Comparison of ENCODE assay signal across 18 cellular contexts in the genomic region with DNA sequence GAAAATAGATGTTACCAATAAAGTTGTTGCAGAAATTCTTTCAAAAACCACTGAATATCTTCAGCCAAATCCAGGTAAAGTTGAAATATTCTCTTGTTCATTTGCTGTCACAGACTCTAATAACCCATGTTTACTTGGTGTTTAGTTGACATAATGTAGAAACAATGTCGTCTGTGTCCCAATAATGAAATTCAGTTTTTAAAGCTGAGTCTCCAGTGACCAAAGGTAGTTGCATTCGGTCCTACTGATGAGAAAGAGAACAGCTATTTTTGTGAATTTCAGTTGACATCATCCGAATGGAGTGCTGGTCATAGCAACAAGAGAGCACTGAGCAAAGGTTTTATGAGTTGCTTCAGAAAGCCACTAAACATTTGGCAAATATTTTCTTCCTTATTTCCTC.
DNase-seq lines count a peak whose midpoint lies in the region; ATAC-seq, FAIRE-seq and TF ChIP-seq lines count a peak whose summit lies in the region.
"Had no signal": no experiment of that assay in that cellular context is flagged by ENCODE, and none has a peak within 500 bp of the region (broad histone marks: within the 10 kb centered on the region; RNA-seq: fewer than 3 reads in every experiment).

No MANE protein-coding gene starts in this region.

- no peak overlapping the region for H3K4me3 ChIP-seq in K562
- H3K4me3 ChIP-seq in effector memory CD4-positive, alpha-beta T cell (ENCODE audit: insufficient read depth, low read depth, low read length, poor library complexity, severe bottlenecking) = no peak overlapping the region
- H3K4me3 ChIP-seq: GM23338 had no signal

- POLR2A ChIA-PET in K562 (lab: Yijun Ruan, JAX) = interaction anchor here (1.0 kb wide), 1 partner anchor 18 kb away, joined by 3 read pairs; no protein-coding TSS in a partner anchor

- no TSS peak for BruUV-seq in K562 (replicated peaks; lab: Mats Ljungman, UMichigan)
- no TSS peak for BruUV-seq in Calu3 (replicated peaks; lab: Mats Ljungman, UMichigan)

- in situ Hi-C loops in K562 (cut with MboI) = no loop called here

- H3K9me3 Mint-ChIP-seq in Calu3 (ENCODE audit: low read depth, unreplicated experiment) = no peaks in the 10 kb centered on the region
- H3K9me3 Mint-ChIP-seq: CD4-positive, CD25-positive, alpha-beta regulatory T cell; CD8-positive, alpha-beta memory T cell; GM23338 had no signal

- no peaks in the 10 kb centered on the region for H3K9me3 ChIP-seq in K562 (replicated peaks; ENCODE audit: control insufficient read depth, insufficient read depth, low read depth, low read length)
- H3K9me3 ChIP-seq in effector memory CD4-positive, alpha-beta T cell (ENCODE audit: control insufficient read depth, low read length) = no peaks in the 10 kb centered on the region
- H3K9me3 ChIP-seq: BE2C had no signal

- DNase-seq in K562 (ENCODE audit: extremely low read depth in 1 of 4, low spot score in 3 of 4) = no peak
- DNase-seq in kidney tubule cell (ENCODE audit: low spot score) = peak; percentile 20
- peak; percentile 9 for DNase-seq in retina
- no peak for DNase-seq in Calu3
- no peak for DNase-seq in UCSD-AML1 (lab: John Stamatoyannopoulos, UW; ENCODE audit: unreplicated experiment)
- no peak for DNase-seq in effector memory CD4-positive, alpha-beta T cell
- no peak for DNase-seq in NCI-H1092 treated with DMSO at 0.1 percent for 48 hours (lab: John Stamatoyannopoulos, UW)
- DNase-seq: BE2C; C1 segment of cervical spinal cord; CD8-positive, alpha-beta memory T cell; DMS153; DMS79; GDM1 had no signal

- H3K79me2 ChIP-seq in K562 (ENCODE audit: control insufficient read depth, insufficient read depth, low read length) = no peaks in the 10 kb centered on the region

- H3K36me3 Mint-ChIP-seq in Calu3 (ENCODE audit: insufficient read depth, unreplicated experiment) = no peaks in the 10 kb centered on the region
- H3K36me3 Mint-ChIP-seq: CD4-positive, CD25-positive, alpha-beta regulatory T cell; CD8-positive, alpha-beta memory T cell had no signal

- CTCF ChIA-PET in K562 (lab: Yijun Ruan, JAX; ENCODE audit: low intra/inter-chr PET ratio) (no interaction called here), Calu3 (lab: Charles Lee) (interaction anchor here (0.6 to 1.7 kb wide), 12 partner anchors 21 to 1006 kb away, joined by 3 to 18 read pairs (median 4); no protein-coding TSS in a partner anchor)

- no peak overlapping the region for H2AFZ ChIP-seq in K562 (ENCODE audit: low read depth, low read length)
- H2AFZ ChIP-seq: GM23338 had no signal

- H3K9ac ChIP-seq in K562 (ENCODE audit: insufficient read depth in 1 of 2, low read depth in 2 of 2, low read length in 2 of 2) = no peak overlapping the region

- no peak overlapping the region for H3K4me3 Mint-ChIP-seq in Calu3 (ENCODE audit: low read depth, unreplicated experiment)
- H3K4me3 Mint-ChIP-seq: CD4-positive, CD25-positive, alpha-beta regulatory T cell; CD8-positive, alpha-beta memory T cell; GM23338 had no signal

- no peak for TF ChIP-seq CTCF in K562 (IDR thresholded peaks at IDR 0.05 in 2 of 3, conservative IDR thresholded peaks at IDR 0.05 in 1 of 3; ENCODE audit: insufficient read depth in 2 of 3, low read depth in 1 of 3, low read length in 3 of 3)
- TF ChIP-seq CTCF in Calu3 (IDR thresholded peaks at IDR 0.05; ENCODE audit: unreplicated experiment) = no peak

- no peaks in the 10 kb centered on the region for H3K27me3 Mint-ChIP-seq in Calu3 (ENCODE audit: unreplicated experiment)
- H3K27me3 Mint-ChIP-seq: CD4-positive, CD25-positive, alpha-beta regulatory T cell had no signal

- H3K36me3 ChIP-seq in K562 (ENCODE audit: control insufficient read depth, insufficient read depth, low read length) = no peaks in the 10 kb centered on the region
- H3K36me3 ChIP-seq in effector memory CD4-positive, alpha-beta T cell (ENCODE audit: control insufficient read depth, insufficient read depth, low read length) = no peaks in the 10 kb centered on the region
- H3K36me3 ChIP-seq: BE2C had no signal

- no peak for ATAC-seq in K562

- no peak for TF ChIP-seq POLR2A in K562 (conservative IDR thresholded peaks at IDR 0.05)

- FAIRE-seq in K562 (lab: Jason Lieb, UNC) = peak; percentile 59
- FAIRE-seq: A204.1, H54 had no signal

- no peaks in the 10 kb centered on the region for H3K27me3 ChIP-seq in K562 (ENCODE audit: control insufficient read depth in 2 of 2, insufficient read depth in 2 of 2, low read length in 2 of 2)
- no peaks in the 10 kb centered on the region for H3K27me3 ChIP-seq in effector memory CD4-positive, alpha-beta T cell (replicated peaks; ENCODE audit: control insufficient read depth, insufficient read depth, low read length, poor library complexity, severe bottlenecking)
- H3K27me3 ChIP-seq: BE2C had no signal

- no peaks in the 10 kb centered on the region for H3K4me1 ChIP-seq in K562 (replicated peaks in 1 of 2; ENCODE audit: control insufficient read depth in 2 of 2, insufficient read depth in 2 of 2, low read length in 2 of 2)
- H3K4me1 ChIP-seq in effector memory CD4-positive, alpha-beta T cell (ENCODE audit: control insufficient read depth, insufficient read depth, low read length, poor library complexity, severe bottlenecking) = no peaks in the 10 kb centered on the region
- H3K4me1 ChIP-seq: BE2C had no signal

- H3K4me1 Mint-ChIP-seq in Calu3 (ENCODE audit: low read depth, unreplicated experiment) = no peaks in the 10 kb centered on the region
- H3K4me1 Mint-ChIP-seq: CD4-positive, CD25-positive, alpha-beta regulatory T cell; CD8-positive, alpha-beta memory T cell; GM23338 had no signal

- no peak overlapping the region for H3K27ac ChIP-seq in K562 (ENCODE audit: extremely low read depth, low read depth, low read length)
- H3K27ac ChIP-seq in effector memory CD4-positive, alpha-beta T cell (ENCODE audit: insufficient read depth, low read length, poor library complexity, severe bottlenecking) = no peak overlapping the region
- H3K27ac ChIP-seq: HL-60 had no signal

- intact Hi-C loops in K562 (cut with micrococcal nuclease) = loop anchor here (10.0 kb wide), 1 partner anchor 460 kb away; no protein-coding TSS in a partner anchor
- intact Hi-C loops in Calu3 (cut with micrococcal nuclease; ENCODE audit: unreplicated experiment) = loop anchor here (1.0 to 5.0 kb wide), 5 partner anchors 167 to 470 kb away; no protein-coding TSS in a partner anchor

- no peaks in the 10 kb centered on the region for H4K20me1 ChIP-seq in K562 (replicated peaks; ENCODE audit: control insufficient read depth, insufficient read depth, low read length)

- no peak for TF ChIP-seq EP300 in K562 (IDR thresholded peaks at IDR 0.05; ENCODE audit: low read length)

- no peaks in the 10 kb centered on the region for H3K9me1 ChIP-seq in K562 (ENCODE audit: control insufficient read depth, insufficient read depth, low read length)

- WGBS in K562 (ENCODE audit: insufficient coverage, low coverage, missing lambda C conversion rate) = 18% methylated on average over 3 of the region's 3 CpGs

- no peak for TF ChIP-seq RAD21 in K562 (CRISPR knock-in tag; conservative IDR thresholded peaks at IDR 0.05 in 1 of 2, IDR thresholded peaks at IDR 0.05 in 1 of 2)

- no peak overlapping the region for H3K27ac Mint-ChIP-seq in Calu3 (ENCODE audit: unreplicated experiment)
- H3K27ac Mint-ChIP-seq: CD4-positive, CD25-positive, alpha-beta regulatory T cell; CD8-positive, alpha-beta memory T cell; GM23338 had no signal

- H3K4me2 ChIP-seq in K562 (ENCODE audit: insufficient read depth, low read length) = no peak overlapping the region
- H3K4me2 ChIP-seq: GM23338 had no signal

TF ChIP-seq in K562, 482 proteins besides CTCF, POLR2A, EP300 and RAD21 (continues in another document):
- TF ChIP-seq ZNF197 (CRISPR knock-in tag; IDR thresholded peaks at IDR 0.05; ENCODE audit: low read depth) = no peak
- TF ChIP-seq, protein P1, sequence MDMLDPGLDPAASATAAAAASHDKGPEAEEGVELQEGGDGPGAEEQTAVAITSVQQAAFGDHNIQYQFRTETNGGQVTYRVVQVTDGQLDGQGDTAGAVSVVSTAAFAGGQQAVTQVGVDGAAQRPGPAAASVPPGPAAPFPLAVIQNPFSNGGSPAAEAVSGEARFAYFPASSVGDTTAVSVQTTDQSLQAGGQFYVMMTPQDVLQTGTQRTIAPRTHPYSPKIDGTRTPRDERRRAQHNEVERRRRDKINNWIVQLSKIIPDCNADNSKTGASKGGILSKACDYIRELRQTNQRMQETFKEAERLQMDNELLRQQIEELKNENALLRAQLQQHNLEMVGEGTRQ (CRISPR knock-in tag; IDR thresholded peaks at IDR 0.05) = no peak

Comparison
In these comparisons a context has a peak if more than half of its experiments do, and no peak if none do; other contexts are left out.
1. DNase-seq: peak in kidney tubule cell (single experiment) and retina (single experiment); none in K562 (0 of 4), Calu3 (single experiment), UCSD-AML1 (single experiment), effector memory CD4-positive, alpha-beta T cell (0 of 3) and NCI-H1092 treated with DMSO at 0.1 percent for 48 hours (single experiment).